In the genomic region with DNA sequence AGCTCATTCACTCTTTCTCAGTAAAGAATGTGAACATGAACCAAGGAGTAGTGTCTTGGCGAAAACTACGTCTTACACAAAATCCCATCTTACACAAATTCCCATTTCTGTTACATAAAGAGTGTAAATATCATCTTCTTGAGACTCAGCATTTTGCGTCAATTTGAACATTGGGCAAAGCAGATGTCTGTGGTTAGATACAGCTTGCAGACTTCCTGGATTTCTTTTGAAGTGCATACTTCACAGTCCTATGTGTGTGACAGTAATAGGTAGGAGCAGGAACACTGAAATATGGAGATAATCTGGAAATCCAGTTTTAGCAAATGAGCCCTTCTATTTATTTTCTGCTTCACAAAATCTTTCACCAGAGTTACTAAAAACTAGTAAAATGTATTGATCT, we compare ENCODE assay signal across 1 cellular context.
TF ChIP-seq lines count a peak whose summit lies in the region.

No MANE protein-coding gene starts in this region.

TF ChIP-seq in K562, 482 proteins besides CTCF, POLR2A, EP300 and RAD21 (continued from another document):
- TF ChIP-seq ZNF592 (IDR thresholded peaks at IDR 0.05) (no peak), TRIM24 (IDR thresholded peaks at IDR 0.05) (no peak), ZNF79 (CRISPR knock-in tag; IDR thresholded peaks at IDR 0.05; ENCODE audit: low read depth) (no peak), FIP1L1 (IDR thresholded peaks at IDR 0.05; ENCODE audit: low read depth, low read length, poor library complexity, severe bottlenecking) (no peak), ZBED1 (IDR thresholded peaks at IDR 0.05) (no peak), FOXJ3 (CRISPR knock-in tag; IDR thresholded peaks at IDR 0.05) (no peak), RBM17 (IDR thresholded peaks at IDR 0.05; ENCODE audit: borderline replicate concordance, low read depth, low read length) (no peak)
